In the genomic region with DNA sequence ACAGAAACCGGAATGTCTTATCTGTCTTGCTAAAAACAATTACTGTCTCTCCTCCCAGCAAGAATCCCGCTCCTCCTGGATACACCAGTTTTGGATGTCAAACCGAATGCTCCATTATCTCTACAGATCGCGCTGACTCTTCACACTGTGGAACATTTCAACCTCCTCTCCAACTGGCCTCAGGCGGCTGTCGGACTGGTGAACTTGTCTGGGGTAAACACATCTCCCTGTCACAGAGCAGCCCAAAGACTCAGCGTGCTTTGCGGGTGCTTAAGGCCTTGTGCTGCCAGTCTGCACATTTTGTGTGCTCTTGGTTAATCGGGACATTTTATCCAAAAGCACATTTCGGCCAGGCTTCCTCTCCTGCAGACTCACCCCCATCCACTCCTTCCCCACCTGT, we compare ENCODE assay signal across 12 cellular contexts.
DNase-seq lines count a peak whose midpoint lies in the region; ATAC-seq, FAIRE-seq and TF ChIP-seq lines count a peak whose summit lies in the region.
"Had no signal": no experiment of that assay in that cellular context is flagged by ENCODE, and none has a peak within 500 bp of the region (broad histone marks: within the 10 kb centered on the region; RNA-seq: fewer than 3 reads in every experiment).

No MANE protein-coding gene starts in this region.

- H3K9me3 ChIP-seq in DND-41 (ENCODE audit: insufficient read depth, low read length, severe bottlenecking), result no peaks in the 10 kb centered on the region
- no peaks in the 10 kb centered on the region for H3K9me3 ChIP-seq in astrocyte (ENCODE audit: insufficient read depth, low read depth, low read length)
- H3K9me3 ChIP-seq in neural progenitor cell (ENCODE audit: low read depth), result no peaks in the 10 kb centered on the region
- H3K9me3 ChIP-seq: SK-N-SH had no signal

- H3K79me2 ChIP-seq in DND-41 (ENCODE audit: insufficient read depth, low read length) (no peaks in the 10 kb centered on the region), astrocyte (ENCODE audit: insufficient read depth, low read length) (no peaks in the 10 kb centered on the region), neural progenitor cell (ENCODE audit: low read depth) (no peaks in the 10 kb centered on the region)

- no peak for TF ChIP-seq POLR2A in NB4 (IDR thresholded peaks at IDR 0.05; ENCODE audit: extremely low read depth, insufficient read length)

- H3K4me3 ChIP-seq in DND-41 (ENCODE audit: low read depth in 1 of 2, low read length in 2 of 2) (no peak overlapping the region), NB4 (ENCODE audit: low read depth, low read length) (no peak overlapping the region), astrocyte (ENCODE audit: insufficient read depth, low read depth, low read length) (no peak overlapping the region), neural progenitor cell (no peak overlapping the region)

- FAIRE-seq in astrocyte (lab: Jason Lieb, UNC), result no peak

- no peak for ATAC-seq in DND-41 (ENCODE audit: insufficient read depth, low read depth)
- ATAC-seq in GM21381 (IDR thresholded peaks at IDR 0.05; ENCODE audit: unreplicated experiment), result no peak
- ATAC-seq in HG03097 (IDR thresholded peaks at IDR 0.05; ENCODE audit: low FRiP score, unreplicated experiment), result no peak

- H3K4me3 Mint-ChIP-seq in astrocyte (ENCODE audit: unreplicated experiment) (no peak overlapping the region), neural progenitor cell (no peak overlapping the region)
- H3K4me3 Mint-ChIP-seq: memory B cell; stimulated activated memory B cell treated with anti-CD40 and anti-IgM and Interleukin-4, amounts not matched to agents 10 μg/mL and 1 μg/mL and 100 μg/mL, for 72 hours had no signal

- H3K27me3 ChIP-seq in DND-41 (ENCODE audit: insufficient read depth, low read length, poor library complexity) (no peaks in the 10 kb centered on the region), astrocyte (ENCODE audit: insufficient read depth, low read length) (peaks cover 20% of the 10 kb centered on the region), neural progenitor cell (no peaks in the 10 kb centered on the region)

- H3F3A ChIP-seq in neural progenitor cell (ENCODE audit: low read depth), result no peaks in the 10 kb centered on the region

- DNase-seq in DND-41 (no peak), NB4 (ENCODE audit: low read depth) (peak; percentile 7), astrocyte (ENCODE audit: low read depth) (no peak), neural progenitor cell (ENCODE audit: low spot score) (no peak), NCI-H2196 treated with DMSO at 0.1 percent for 48 hours (lab: John Stamatoyannopoulos, UW; ENCODE audit: unreplicated experiment) (no peak), NCI-H1436 (lab: John Stamatoyannopoulos, UW) (no peak)
- DNase-seq: glutamatergic neuron, SK-N-SH had no signal

- TF ChIP-seq CTCF in DND-41 (IDR thresholded peaks at IDR 0.05; ENCODE audit: borderline replicate concordance, extremely low read depth, low read length, poor library complexity, severe bottlenecking) (no peak), NB4 (IDR thresholded peaks at IDR 0.05; ENCODE audit: low read depth, low read length) (no peak), astrocyte (IDR thresholded peaks at IDR 0.05; ENCODE audit: insufficient read depth, low read depth, low read length) (no peak), neural progenitor cell (IDR thresholded peaks at IDR 0.05) (no peak)

- H3K9ac ChIP-seq in DND-41 (ENCODE audit: low read depth, low read length) (no peak overlapping the region), astrocyte (ENCODE audit: low read length) (no peak overlapping the region), neural progenitor cell (no peak overlapping the region)
- H3K9ac ChIP-seq: SK-N-SH had no signal

- H3K4me2 ChIP-seq in DND-41 (ENCODE audit: insufficient read depth, low read length) (peak overlapping the region; percentile 65), astrocyte (ENCODE audit: low read length) (no peak overlapping the region), neural progenitor cell (no peak overlapping the region)
- H3K4me2 ChIP-seq: SK-N-SH had no signal

- H3K27ac Mint-ChIP-seq in astrocyte (ENCODE audit: unreplicated experiment), result peak overlapping the region; percentile 63
- H3K27ac Mint-ChIP-seq in neural progenitor cell, result no peak overlapping the region
- H3K27ac Mint-ChIP-seq: memory B cell; stimulated activated memory B cell treated with anti-CD40 and anti-IgM and Interleukin-4, amounts not matched to agents 10 μg/mL and 1 μg/mL and 100 μg/mL, for 72 hours had no signal

- H4K20me1 ChIP-seq in DND-41 (ENCODE audit: insufficient read depth, low read length), result no peaks in the 10 kb centered on the region
- H4K20me1 ChIP-seq in astrocyte (ENCODE audit: insufficient read depth, low read length), result no peaks in the 10 kb centered on the region
- no peaks in the 10 kb centered on the region for H4K20me1 ChIP-seq in neural progenitor cell (ENCODE audit: low read depth)

- H3K36me3 Mint-ChIP-seq in astrocyte (ENCODE audit: low read depth, unreplicated experiment) (no peaks in the 10 kb centered on the region), neural progenitor cell (no peaks in the 10 kb centered on the region)
- H3K36me3 Mint-ChIP-seq: memory B cell; stimulated activated memory B cell treated with anti-CD40 and anti-IgM and Interleukin-4, amounts not matched to agents 10 μg/mL and 1 μg/mL and 100 μg/mL, for 72 hours had no signal

- no peaks in the 10 kb centered on the region for H3K9me3 Mint-ChIP-seq in astrocyte (ENCODE audit: unreplicated experiment)
- H3K9me3 Mint-ChIP-seq in neural progenitor cell, result no peaks in the 10 kb centered on the region
- H3K9me3 Mint-ChIP-seq: memory B cell; stimulated activated memory B cell treated with anti-CD40 and anti-IgM and Interleukin-4, amounts not matched to agents 10 μg/mL and 1 μg/mL and 100 μg/mL, for 72 hours had no signal

- H3K27ac ChIP-seq in DND-41 (ENCODE audit: low read length) (peak overlapping the region; percentile 48), astrocyte (ENCODE audit: low read depth, low read length) (no peak overlapping the region), neural progenitor cell (no peak overlapping the region)

- peaks cover 33% of the 10 kb centered on the region for H3K4me1 Mint-ChIP-seq in astrocyte (ENCODE audit: low read depth, unreplicated experiment)
- peaks cover 50% of the 10 kb centered on the region for H3K4me1 Mint-ChIP-seq in neural progenitor cell

- H3K4me1 ChIP-seq in DND-41 (ENCODE audit: insufficient read depth, low read length) (peaks cover 43% of the 10 kb centered on the region), astrocyte (ENCODE audit: insufficient read depth, low read length) (no peaks in the 10 kb centered on the region), neural progenitor cell (peaks cover 7% of the 10 kb centered on the region)

- H3K27me3 Mint-ChIP-seq in astrocyte (ENCODE audit: low read depth, unreplicated experiment) (peaks cover 3% of the 10 kb centered on the region), neural progenitor cell (ENCODE audit: insufficient read depth, low read depth) (peaks cover 4% of the 10 kb centered on the region)

- H2AFZ ChIP-seq in DND-41 (ENCODE audit: low read depth, low read length) (0 out of 2 replicates have a peak overlapping the region, but pooled peaks have one; percentile 8), astrocyte (ENCODE audit: low read depth, low read length) (no peak overlapping the region), neural progenitor cell (replicated peaks) (peak overlapping the region; percentile 94)

- no peaks in the 10 kb centered on the region for H3K36me3 ChIP-seq in DND-41 (ENCODE audit: insufficient read depth, low read length)
- no peaks in the 10 kb centered on the region for H3K36me3 ChIP-seq in astrocyte (ENCODE audit: insufficient read depth, low read length)
- no peaks in the 10 kb centered on the region for H3K36me3 ChIP-seq in neural progenitor cell
